In the genomic region with DNA sequence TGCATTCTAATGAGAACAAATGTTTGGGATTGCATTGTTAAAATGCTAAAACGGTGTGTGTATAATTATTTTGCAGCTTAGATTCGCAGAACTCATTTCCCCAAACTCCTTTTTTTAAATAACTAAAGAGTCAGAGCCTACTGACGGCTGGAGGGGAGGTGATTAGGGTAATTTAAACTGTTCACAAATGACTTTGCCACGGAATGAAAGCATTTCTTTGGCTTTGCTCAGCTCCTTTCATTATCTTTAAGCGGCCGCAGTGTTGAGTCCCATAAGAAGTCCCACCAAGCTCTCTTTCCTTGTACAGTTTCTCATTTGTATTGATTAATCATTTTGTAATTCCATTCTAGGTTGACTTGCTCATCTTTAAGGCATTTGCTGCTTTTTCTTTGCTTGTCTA, we compare ENCODE assay signal across 16 cellular contexts.
"Had no signal": no experiment of that assay in that cellular context is flagged by ENCODE, and none has a peak within 500 bp of the region (broad histone marks: within the 10 kb centered on the region; RNA-seq: fewer than 3 reads in every experiment).

No MANE protein-coding gene starts in this region.

- H3K27ac ChIP-seq: body of pancreas, parathyroid adenoma, thyroid gland, uterus, VCaP had no signal

- H3K27ac Mint-ChIP-seq: activated CD8-positive, alpha-beta T cell treated with anti-CD3 and anti-CD28 coated beads, Interleukin-2, amount 10 ng/mL, durations not matched to agents 7 days and 5 days; activated T-helper 1 cell treated with anti-CD3 and anti-CD28 coated beads, Interleukin-12 subunit alpha, Interleukin-12 subunit beta, Interleukin-2, Interleukin-4 antibody, amounts not matched to agents 30 ng/mL and 10 ng/mL and 1 ng/mL, durations not matched to agents 14 hours and 24 hours and 36 hours; dendritic cell treated with granulocyte-macrophage colony-stimulating factor and Interleukin-4, amounts not matched to agents 40 ng/mL and 50 ng/mL, for 4 days; mesothelial cell of epicardium had no signal

- ATAC-seq: activated CD8-positive, alpha-beta T cell treated with anti-CD3 and anti-CD28 coated beads, Interleukin-2, amount 10 ng/mL, durations not matched to agents 7 days and 5 days; body of pancreas had no signal

- H3K9me3 ChIP-seq: body of pancreas, thyroid gland, uterus had no signal

- H3K4me3 Mint-ChIP-seq: activated CD8-positive, alpha-beta T cell treated with anti-CD3 and anti-CD28 coated beads, Interleukin-2, amount 10 ng/mL, durations not matched to agents 7 days and 5 days; activated T-helper 1 cell treated with anti-CD3 and anti-CD28 coated beads, Interleukin-12 subunit alpha, Interleukin-12 subunit beta, Interleukin-2, Interleukin-4 antibody, amounts not matched to agents 30 ng/mL and 10 ng/mL and 1 ng/mL, durations not matched to agents 14 hours and 24 hours and 36 hours; dendritic cell treated with granulocyte-macrophage colony-stimulating factor and Interleukin-4, amounts not matched to agents 40 ng/mL and 50 ng/mL, for 4 days; mesothelial cell of epicardium; neural crest cell had no signal

- H3K27me3 ChIP-seq: body of pancreas, thyroid gland, uterus had no signal

- H3K9me3 Mint-ChIP-seq: activated T-helper 1 cell treated with anti-CD3 and anti-CD28 coated beads, Interleukin-12 subunit alpha, Interleukin-12 subunit beta, Interleukin-2, Interleukin-4 antibody, amounts not matched to agents 30 ng/mL and 10 ng/mL and 1 ng/mL, durations not matched to agents 14 hours and 24 hours and 36 hours; mesothelial cell of epicardium; neural crest cell had no signal

- H3K4me1 ChIP-seq: body of pancreas, parathyroid adenoma, thyroid gland, uterus had no signal

- H3K36me3 Mint-ChIP-seq: mesothelial cell of epicardium had no signal

- H3K36me3 ChIP-seq: thyroid gland, uterus had no signal

- DNase-seq: activated CD4-positive, alpha-beta T cell treated with anti-CD3 and anti-CD28 coated beads for 4 hours; activated CD8-positive, alpha-beta T cell treated with anti-CD3 and anti-CD28 coated beads, Interleukin-2, amount 10 ng/mL, durations not matched to agents 7 days and 5 days; activated naive CD4-positive, alpha-beta T cell treated with Interleukin-2 at 50 U/mL for 16 hours; body of pancreas; foreskin fibroblast; head of caudate nucleus; kidney glomerular epithelial cell; T1000; thyroid gland; uterus had no signal

- H3K9ac ChIP-seq: parathyroid adenoma had no signal

- H3K27me3 Mint-ChIP-seq: dendritic cell treated with granulocyte-macrophage colony-stimulating factor and Interleukin-4, amounts not matched to agents 40 ng/mL and 50 ng/mL, for 4 days had no signal

- H3K79me2 ChIP-seq: parathyroid adenoma had no signal

- H3K4me3 ChIP-seq: body of pancreas, thyroid gland, uterus had no signal

- H2AFZ ChIP-seq: parathyroid adenoma had no signal
